1 cellular context compared by ENCODE assay signal in genomic region chr16:30112197-30113030, GRCh38.
A peak's percentile ranks its signal among the peaks of the same experiment; 100 is the strongest.
TF ChIP-seq lines count a peak whose summit lies in the region.

No MANE protein-coding gene starts in this region.

TF ChIP-seq in endothelial cell of umbilical vein, 7 proteins besides CTCF, POLR2A, EP300 and RAD21:
- TF ChIP-seq POLR2AphosphoS5 (IDR thresholded peaks at IDR 0.05; ENCODE audit: insufficient read depth, low read depth, low read length) (peak; percentile 24), GATA2 (IDR thresholded peaks at IDR 0.05; ENCODE audit: insufficient read depth, insufficient read length, low read depth, low read length) (no peak)
